ENCODE assay signal across 1 cellular context in genomic region chr19:15673176-15673654, GRCh38.
TF ChIP-seq lines count a peak whose summit lies in the region.

No MANE protein-coding gene starts in this region.

TF ChIP-seq in K562, 482 proteins besides CTCF, POLR2A, EP300 and RAD21:
- no peak for TF ChIP-seq POLR3A (IDR thresholded peaks at IDR 0.05; ENCODE audit: borderline replicate concordance, extremely low read depth, insufficient read depth, insufficient read length)
- no peak for TF ChIP-seq ZKSCAN8 (CRISPR knock-in tag; IDR thresholded peaks at IDR 0.05)
- TF ChIP-seq ZNF583 (CRISPR knock-in tag; IDR thresholded peaks at IDR 0.05), result no peak
- no peak for TF ChIP-seq ZNF263 (CRISPR knock-in tag; IDR thresholded peaks at IDR 0.05; ENCODE audit: borderline replicate concordance)
- no peak for TF ChIP-seq FIP1L1 (IDR thresholded peaks at IDR 0.05; ENCODE audit: low read depth, low read length, poor library complexity, severe bottlenecking)
- TF ChIP-seq E2F3 (CRISPR knock-in tag; IDR thresholded peaks at IDR 0.05), result no peak
- no peak for TF ChIP-seq KDM1A (IDR thresholded peaks at IDR 0.05)
- no peak for TF ChIP-seq MYBL2 (IDR thresholded peaks at IDR 0.05; ENCODE audit: low read depth)
- no peak for TF ChIP-seq MYBL2 (CRISPR knock-in tag; IDR thresholded peaks at IDR 0.05; ENCODE audit: borderline replicate concordance)
